ENCODE assay signal across 31 cellular contexts in genomic region chr13:25141042-25141441, GRCh38. TPM values are rescaled to one million over a fixed set of nuclear protein-coding genes. Genes with fewer than 3 reads are reported as not detected.
DNase-seq lines count a peak whose midpoint lies in the region; ATAC-seq, FAIRE-seq and TF ChIP-seq lines count a peak whose summit lies in the region.
"Had no signal": no experiment of that assay in that cellular context is flagged by ENCODE, and none has a peak within 500 bp of the region (broad histone marks: within the 10 kb centered on the region; RNA-seq: fewer than 3 reads in every experiment).

No MANE protein-coding gene starts in this region.

- H3K9me1 ChIP-seq in K562 (ENCODE audit: control insufficient read depth, insufficient read depth, low read length): no peaks in the 10 kb centered on the region

- TF ChIP-seq RAD21 in K562 (CRISPR knock-in tag; conservative IDR thresholded peaks at IDR 0.05 in 1 of 2, IDR thresholded peaks at IDR 0.05 in 1 of 2) (no peak), H1 (IDR thresholded peaks at IDR 0.05 in 1 of 2, conservative IDR thresholded peaks at IDR 0.05 in 1 of 2; ENCODE audit: low read depth in 2 of 2, low read length in 2 of 2) (no peak)

- FAIRE-seq in K562 (lab: Jason Lieb, UNC) (no peak), H1 (lab: Jason Lieb, UNC) (no peak)
- FAIRE-seq: A204.1, GM12878, GM12892, GM18507, GM19239 had no signal

- H3K36me3 ChIP-seq in K562 (ENCODE audit: control insufficient read depth, insufficient read depth, low read length): no peaks in the 10 kb centered on the region
- H3K36me3 ChIP-seq in H1 (ENCODE audit: control insufficient read depth in 2 of 4, insufficient read depth in 4 of 4, low read length in 3 of 4): no peaks in the 10 kb centered on the region
- H3K36me3 ChIP-seq: BE2C, BLaER1 had no signal

- H4K91ac ChIP-seq in H1 (replicated peaks; ENCODE audit: insufficient read length, low read length): no peak overlapping the region

- no peak overlapping the region for H2BK120ac ChIP-seq in H1 (replicated peaks; ENCODE audit: low read depth, low read length)

- intact Hi-C loops in natural killer cell (cut with micrococcal nuclease): no loop called here
- intact Hi-C loops in K562 (cut with micrococcal nuclease): no loop called here

- H3K14ac ChIP-seq in H1 (ENCODE audit: insufficient read length): no peak overlapping the region

- no TSS peak for BruUV-seq in K562 (replicated peaks; lab: Mats Ljungman, UMichigan)

- H3K27ac ChIP-seq in K562 (ENCODE audit: extremely low read depth, low read depth, low read length) (no peak overlapping the region), H1 (ENCODE audit: low read depth, low read length) (no peak overlapping the region)
- H3K27ac ChIP-seq: BLaER1 had no signal

- POLR2A ChIA-PET in K562 (lab: Yijun Ruan, JAX) (no interaction called here), H1 (lab: Charles Lee; ENCODE audit: partially characterized antibody) (no interaction called here)

- H2BK15ac ChIP-seq in H1 (ENCODE audit: low read length): no peak overlapping the region

- H3K27me3 ChIP-seq in K562 (ENCODE audit: control insufficient read depth in 2 of 2, insufficient read depth in 2 of 2, low read length in 2 of 2): peaks cover 2 to 21% of the 10 kb centered on the region in 2 experiments; a peak in 3 of 5 replicates
- H3K27me3 ChIP-seq in H1 (replicated peaks in 1 of 4; ENCODE audit: control insufficient read depth in 3 of 4, extremely low read depth in 1 of 4, insufficient read depth in 3 of 4, low read length in 3 of 4): no peaks in the 10 kb centered on the region
- H3K27me3 ChIP-seq: BLaER1 had no signal

- no peaks in the 10 kb centered on the region for H3K9me3 ChIP-seq in K562 (replicated peaks; ENCODE audit: control insufficient read depth, insufficient read depth, low read depth, low read length)
- no peaks in the 10 kb centered on the region; a peak in 1 of 4 replicates for H3K9me3 ChIP-seq in H1 (ENCODE audit: insufficient read depth in 2 of 2, low read depth in 1 of 2, low read length in 1 of 2)
- H3K9me3 ChIP-seq: BE2C had no signal

- H3K4ac ChIP-seq in H1 (replicated peaks; ENCODE audit: insufficient read length, low read depth, low read length): peak overlapping the region; percentile 27

- no peak overlapping the region for H4K8ac ChIP-seq in H1 (ENCODE audit: extremely low read depth, insufficient read depth, low read length)

- DNase-seq in natural killer cell treated with Interleukin-12 subunit alpha and Interleukin-12 subunit beta and Interleukin-15 and Interleukin-18, amount 100 ng/mL, for 72 hours (ENCODE audit: low spot score): no peak
- DNase-seq in natural killer cell (no peak), K562 (ENCODE audit: extremely low read depth in 1 of 4, low spot score in 3 of 4) (no peak), H1 (ENCODE audit: low read depth in 1 of 2, low spot score in 2 of 2) (no peak), foreskin melanocyte (no peak)
- DNase-seq: 8988T; ACHN; BE2C; C1 segment of cervical spinal cord; CD4-positive, alpha-beta memory T cell; CD4-positive, CD25-positive, alpha-beta regulatory T cell; CD8-positive, alpha-beta memory T cell; COR-L47; DMS 273 treated with DMSO at 0.1 percent for 48 hours; DMS153; DMS53; DMS79; DND-41; EL; GDM1 had no signal

- no peaks in the 10 kb centered on the region for H3K4me1 ChIP-seq in K562 (replicated peaks in 1 of 2; ENCODE audit: control insufficient read depth in 2 of 2, insufficient read depth in 2 of 2, low read length in 2 of 2)
- peaks cover 0 to 12% (median 8%) of the 10 kb centered on the region in 4 experiments; a peak in 5 of 7 replicates for H3K4me1 ChIP-seq in H1 (replicated peaks in 1 of 4; ENCODE audit: control insufficient read depth in 3 of 4, insufficient read depth in 4 of 4, low read length in 3 of 4)
- H3K4me1 ChIP-seq: BE2C, BLaER1 had no signal

- 6% methylated on average over 5 of the region's 5 CpGs for WGBS in K562 (ENCODE audit: insufficient coverage, low coverage, missing lambda C conversion rate)
- WGBS in H1 (ENCODE audit: extremely low coverage in 1 of 2, insufficient coverage in 1 of 2, insufficient read length in 1 of 2, insufficient replicate concordance in 2 of 2, low coverage in 1 of 2, low lambda C conversion rate in 2 of 2, missing lambda C conversion rate in 1 of 2), 2 experiments: 74% methylated on average over 5 of the region's 5 CpGs; no CpG with 5 or more reads in 1 of the 2 experiments

- no peak overlapping the region for H4K5ac ChIP-seq in H1 (ENCODE audit: insufficient read length, low read depth, low read length)

- no peak overlapping the region for H3K4me2 ChIP-seq in K562 (ENCODE audit: insufficient read depth, low read length)
- H3K4me2 ChIP-seq in H1 (ENCODE audit: insufficient read depth in 1 of 2, low read depth in 2 of 2, low read length in 2 of 2): no peak overlapping the region
- H3K4me2 ChIP-seq: BLaER1 had no signal

- H2AFZ ChIP-seq in K562 (ENCODE audit: low read depth, low read length) (no peak overlapping the region), H1 (ENCODE audit: low read length) (no peak overlapping the region)

- H2BK5ac ChIP-seq in H1 (ENCODE audit: low read depth, low read length): no peak overlapping the region

- no peak overlapping the region; the same call in 1 of the 2 replicates for H3K18ac ChIP-seq in H1 (ENCODE audit: extremely low read depth, low read length)

- no peaks in the 10 kb centered on the region for H4K20me1 ChIP-seq in K562 (replicated peaks; ENCODE audit: control insufficient read depth, insufficient read depth, low read length)
- H4K20me1 ChIP-seq in H1 (replicated peaks in 1 of 2; ENCODE audit: control insufficient read depth in 1 of 2, insufficient read depth in 2 of 2, low read length in 2 of 2): no peaks in the 10 kb centered on the region
- H4K20me1 ChIP-seq: BLaER1 had no signal

- no peaks in the 10 kb centered on the region for H3K36me3 Mint-ChIP-seq in natural killer cell treated with Interleukin-12 subunit alpha and Interleukin-12 subunit beta and Interleukin-15 and Interleukin-18, amount 100 ng/mL, for 72 hours
- no peaks in the 10 kb centered on the region for H3K36me3 Mint-ChIP-seq in natural killer cell
- H3K36me3 Mint-ChIP-seq: CD14-positive monocyte; CD4-positive, alpha-beta memory T cell; CD4-positive, CD25-positive, alpha-beta regulatory T cell had no signal

- H2BK20ac ChIP-seq in H1 (ENCODE audit: low read length): 0 out of 2 replicates have a peak overlapping the region, but pooled peaks have one; percentile 27

- no peaks in the 10 kb centered on the region for H3K9me3 Mint-ChIP-seq in natural killer cell treated with Interleukin-12 subunit alpha and Interleukin-12 subunit beta and Interleukin-15 and Interleukin-18, amount 100 ng/mL, for 72 hours
- no peaks in the 10 kb centered on the region for H3K9me3 Mint-ChIP-seq in natural killer cell
- H3K9me3 Mint-ChIP-seq: CD4-positive, alpha-beta memory T cell; CD4-positive, CD25-positive, alpha-beta regulatory T cell had no signal

- H3K27me3 Mint-ChIP-seq in natural killer cell treated with Interleukin-12 subunit alpha and Interleukin-12 subunit beta and Interleukin-15 and Interleukin-18, amount 100 ng/mL, for 72 hours: peaks cover 19 to 22% of the 10 kb centered on the region in 2 donors
- H3K27me3 Mint-ChIP-seq in natural killer cell (ENCODE audit: low read depth in 2 of 2): peaks cover 16 to 19% of the 10 kb centered on the region in 2 donors

- TF ChIP-seq POLR2A in K562 (conservative IDR thresholded peaks at IDR 0.05) (no peak), H1 (IDR thresholded peaks at IDR 0.05; ENCODE audit: control extremely low read depth in 1 of 2, low read depth in 2 of 2, low read length in 2 of 2) (no peak)

- H3K9ac ChIP-seq in K562 (ENCODE audit: insufficient read depth in 1 of 2, low read depth in 2 of 2, low read length in 2 of 2) (no peak overlapping the region), H1 (replicated peaks in 1 of 4; ENCODE audit: extremely low read depth in 1 of 4, low read depth in 3 of 4, low read length in 3 of 4) (no peak overlapping the region)
- H3K9ac ChIP-seq: BLaER1 had no signal

- H3K23ac ChIP-seq in H1 (ENCODE audit: insufficient read length): no peak overlapping the region

- H3K79me2 ChIP-seq in K562 (ENCODE audit: control insufficient read depth, insufficient read depth, low read length) (no peaks in the 10 kb centered on the region), H1 (ENCODE audit: control insufficient read depth in 1 of 2, insufficient read depth in 2 of 2, low read length in 2 of 2) (no peaks in the 10 kb centered on the region)

- no peak overlapping the region for H3K56ac ChIP-seq in H1 (replicated peaks; ENCODE audit: insufficient read length, low read depth, low read length)

- no peaks in the 10 kb centered on the region for H3K4me1 Mint-ChIP-seq in natural killer cell treated with Interleukin-12 subunit alpha and Interleukin-12 subunit beta and Interleukin-15 and Interleukin-18, amount 100 ng/mL, for 72 hours (ENCODE audit: low read depth in 2 of 2)
- no peaks in the 10 kb centered on the region for H3K4me1 Mint-ChIP-seq in natural killer cell
- H3K4me1 Mint-ChIP-seq: CD14-positive monocyte; CD4-positive, alpha-beta memory T cell; CD4-positive, CD25-positive, alpha-beta regulatory T cell; CD8-positive, alpha-beta memory T cell had no signal

- no peaks in the 10 kb centered on the region for H3K23me2 ChIP-seq in H1 (ENCODE audit: low read depth, low read length)

- CTCF ChIA-PET in K562 (lab: Yijun Ruan, JAX; ENCODE audit: low intra/inter-chr PET ratio): no interaction called here
- CTCF ChIA-PET in H1 (lab: Charles Lee; ENCODE audit: partially characterized antibody): interaction anchor here (1.7 to 3.7 kb wide), 3 partner anchors 11 to 28 kb away, joined by 5 to 21 read pairs (median 6); no protein-coding TSS in a partner anchor

- H3K4me3 Mint-ChIP-seq in natural killer cell treated with Interleukin-12 subunit alpha and Interleukin-12 subunit beta and Interleukin-15 and Interleukin-18, amount 100 ng/mL, for 72 hours: no peak overlapping the region
- no peak overlapping the region for H3K4me3 Mint-ChIP-seq in natural killer cell
- H3K4me3 Mint-ChIP-seq: CD14-positive monocyte; CD4-positive, alpha-beta memory T cell; CD4-positive, CD25-positive, alpha-beta regulatory T cell; CD8-positive, alpha-beta memory T cell had no signal

- TF ChIP-seq CTCF in natural killer cell (IDR thresholded peaks at IDR 0.05): no peak
- no peak for TF ChIP-seq CTCF in K562 (IDR thresholded peaks at IDR 0.05 in 2 of 3, conservative IDR thresholded peaks at IDR 0.05 in 1 of 3; ENCODE audit: insufficient read depth in 2 of 3, low read depth in 1 of 3, low read length in 3 of 3)
- TF ChIP-seq CTCF in H1 (IDR thresholded peaks at IDR 0.05; ENCODE audit: control extremely low read depth in 1 of 3, insufficient read depth in 1 of 3, low read depth in 1 of 3, low read length in 3 of 3): no peak

- TF ChIP-seq EP300 in K562 (IDR thresholded peaks at IDR 0.05; ENCODE audit: low read length): no peak
- TF ChIP-seq EP300 in H1 (IDR thresholded peaks at IDR 0.05; ENCODE audit: borderline replicate concordance in 1 of 2, low read depth in 2 of 2, low read length in 2 of 2): no peak

- peak; percentile 6 to 27 for ATAC-seq in natural killer cell treated with Interleukin-12 subunit alpha and Interleukin-12 subunit beta and Interleukin-15 and Interleukin-18, amount 100 ng/mL, for 72 hours
- ATAC-seq in natural killer cell: no peak
- no peak for ATAC-seq in K562
- no peak for ATAC-seq in GM19023 (IDR thresholded peaks at IDR 0.05; ENCODE audit: unreplicated experiment)
- ATAC-seq: GM12878 had no signal

- H3K79me1 ChIP-seq in H1 (ENCODE audit: low read depth, low read length): no peaks in the 10 kb centered on the region

- no peak overlapping the region for H3K27ac Mint-ChIP-seq in natural killer cell treated with Interleukin-12 subunit alpha and Interleukin-12 subunit beta and Interleukin-15 and Interleukin-18, amount 100 ng/mL, for 72 hours
- H3K27ac Mint-ChIP-seq in natural killer cell: no peak overlapping the region
- H3K27ac Mint-ChIP-seq: CD4-positive, CD25-positive, alpha-beta regulatory T cell; CD8-positive, alpha-beta memory T cell had no signal

- no peak overlapping the region for H2BK12ac ChIP-seq in H1 (ENCODE audit: low read depth, low read length)

- H3K4me3 ChIP-seq in K562: no peak overlapping the region
- no peak overlapping the region for H3K4me3 ChIP-seq in H1 (ENCODE audit: extremely low read depth in 1 of 4, insufficient read depth in 2 of 4, low read depth in 3 of 4, low read length in 4 of 4)
- H3K4me3 ChIP-seq: BLaER1, GM12878 had no signal

- in situ Hi-C loops in K562 (cut with MboI): no loop called here

- no peak overlapping the region for H2AK5ac ChIP-seq in H1 (ENCODE audit: low read depth, low read length)

RNA-seq across cellular contexts. Expression of gene AMER2, which starts 31.0 kb away (rescaled TPM):
- total RNA-seq in natural killer cell treated with Interleukin-12 subunit alpha and Interleukin-12 subunit beta and Interleukin-15 and Interleukin-18, amount 100 ng/mL, for 72 hours: not detected
- total RNA-seq in natural killer cell (not detected), K562 (2014; rRNA removed) (not detected in 2 replicates), K562 (2014; rRNA removed; fragmentation: Illumina TruSeq; extraction: Trizol) (not detected in 2 replicates), K562 (2015; rRNA removed; fragmentation: Illumina TruSeq; extraction: Trizol) (not detected in 2 replicates), K562 (2021) (not detected in 2 replicates)
- total RNA-seq in K562 (2011; cell fraction: chromatin; rRNA removed; ENCODE audit: low replicate concordance): not detected in 2 replicates
- total RNA-seq in K562 (2011; cell fraction: nucleolus; rRNA removed): not detected in 2 replicates
- total RNA-seq in K562 (2011; cell fraction: nucleoplasm; rRNA removed): not detected in 2 replicates
- polyA plus RNA-seq in K562 (2011; rRNA removed) (not detected in 2 replicates), K562 (2014; fragmentation: Illumina TruSeq; extraction: Trizol) (not detected in 2 replicates), K562 (2014; fragmentation: Nextera tagmentation; extraction: Ambion mirVana) (not detected), K562 (2014; rRNA removed) (not detected in 2 replicates), H1 (2011; rRNA removed) (0.14 and 0.16 TPM in 2 replicates)
- not detected in 2 replicates for polyA plus RNA-seq in K562 (2011; cell fraction: cytosol; rRNA removed)
- not detected in 2 replicates for polyA plus RNA-seq in K562 (2011; cell fraction: nucleus; rRNA removed)
- polyA plus RNA-seq in K562 (2012): not detected in 2 replicates
- polyA minus RNA-seq in K562 (2011; rRNA and poly(A)+ RNA removed): not detected in 2 replicates
- not detected in 2 replicates for polyA minus RNA-seq in K562 (2011; cell fraction: cytosol; rRNA and poly(A)+ RNA removed)
- not detected in 2 replicates for polyA minus RNA-seq in K562 (2011; cell fraction: nucleus; rRNA and poly(A)+ RNA removed)
- 0.50 and 0.57 TPM in 2 replicates for total RNA-seq in H1 (2021; fragmentation: NEBNext Ultra II Directional; extraction: Animal tissue kit (Norgen Biotek cat#: 25700))
- 0.14 TPM for polyA plus RNA-seq in H1 (2011; cell fraction: cytosol; rRNA removed)
- polyA plus RNA-seq in H1 (2011; cell fraction: nucleus; rRNA removed): 0.16 TPM
- 0.11 to 0.30 TPM (median 0.18 TPM) in 4 replicates for polyA plus RNA-seq in H1 (2012, experiment 1 of 2)
- polyA plus RNA-seq in H1 (2012, experiment 2 of 2): 0.09 TPM
- polyA plus RNA-seq in H1 (2013, experiment 1 of 2): 0.14 TPM
- 0.20 TPM for polyA plus RNA-seq in H1 (2013, experiment 2 of 2)
- 0.17 and 0.25 TPM in 2 replicates for polyA minus RNA-seq in H1 (2011; rRNA and poly(A)+ RNA removed)
- polyA minus RNA-seq in H1 (2011; cell fraction: cytosol; rRNA and poly(A)+ RNA removed): 0.15 TPM
- 0.30 TPM for polyA minus RNA-seq in H1 (2011; cell fraction: nucleus; rRNA and poly(A)+ RNA removed)
- total RNA-seq: CD4-positive, alpha-beta memory T cell; CD4-positive, CD25-positive, alpha-beta regulatory T cell; CD8-positive, alpha-beta memory T cell; G401 had no signal
- polyA plus RNA-seq: AG04450; CD14-positive monocyte; CD4-positive, alpha-beta memory T cell; CD4-positive, CD25-positive, alpha-beta regulatory T cell; CD8-positive, alpha-beta memory T cell had no signal

RNA-seq across cellular contexts. Expression of gene PABPC3, which starts 45.1 kb away (rescaled TPM):
- under 1 TPM in 1 of 2 donors, not detected in 1; 0.11 TPM for total RNA-seq in natural killer cell treated with Interleukin-12 subunit alpha and Interleukin-12 subunit beta and Interleukin-15 and Interleukin-18, amount 100 ng/mL, for 72 hours
- total RNA-seq in natural killer cell (under 1 TPM; 0.18 to 0.21 (median 0.20) TPM), K562 (2014; rRNA removed) (0.04 and 0.05 TPM in 2 replicates), K562 (2014; rRNA removed; fragmentation: Illumina TruSeq; extraction: Trizol) (0.25 and 0.26 TPM in 2 replicates), K562 (2015; rRNA removed; fragmentation: Illumina TruSeq; extraction: Trizol) (0.07 and 0.08 TPM in 2 replicates), K562 (2021) (0.18 and 0.29 TPM in 2 replicates)
- total RNA-seq in K562 (2011; cell fraction: chromatin; rRNA removed; ENCODE audit: low replicate concordance): 0.46 TPM in 1 of 2 replicates, not detected in the other
- not detected in 2 replicates for total RNA-seq in K562 (2011; cell fraction: nucleolus; rRNA removed)
- 0.15 TPM in 1 of 2 replicates, not detected in the other for total RNA-seq in K562 (2011; cell fraction: nucleoplasm; rRNA removed)
- polyA plus RNA-seq in K562 (2011; rRNA removed) (0.41 and 0.49 TPM in 2 replicates), K562 (2014; fragmentation: Illumina TruSeq; extraction: Trizol) (0.64 and 0.80 TPM in 2 replicates), K562 (2014; fragmentation: Nextera tagmentation; extraction: Ambion mirVana) (under 1 TPM; 0.18 to 0.32 TPM), K562 (2014; rRNA removed) (0.12 and 0.20 TPM in 2 replicates), H1 (2011; rRNA removed) (0.14 and 0.18 TPM in 2 replicates)
- polyA plus RNA-seq in K562 (2011; cell fraction: cytosol; rRNA removed): 0.10 and 0.13 TPM in 2 replicates
- 0.03 and 0.10 TPM in 2 replicates for polyA plus RNA-seq in K562 (2011; cell fraction: nucleus; rRNA removed)
- polyA plus RNA-seq in K562 (2012): 0.42 and 0.51 TPM in 2 replicates
- 0.49 and 0.63 TPM in 2 replicates for polyA minus RNA-seq in K562 (2011; rRNA and poly(A)+ RNA removed)
- not detected in 2 replicates for polyA minus RNA-seq in K562 (2011; cell fraction: cytosol; rRNA and poly(A)+ RNA removed)
- polyA minus RNA-seq in K562 (2011; cell fraction: nucleus; rRNA and poly(A)+ RNA removed): not detected in 2 replicates
- 0.48 TPM in 2 replicates for total RNA-seq in H1 (2021; fragmentation: NEBNext Ultra II Directional; extraction: Animal tissue kit (Norgen Biotek cat#: 25700))
- polyA plus RNA-seq in H1 (2011; cell fraction: cytosol; rRNA removed): 0.13 TPM
- 0.11 TPM for polyA plus RNA-seq in H1 (2011; cell fraction: nucleus; rRNA removed)
- polyA plus RNA-seq in H1 (2012, experiment 1 of 2): 0.25 to 1.5 TPM (median 0.47 TPM) in 4 replicates
- 0.18 TPM for polyA plus RNA-seq in H1 (2012, experiment 2 of 2)
- polyA plus RNA-seq in H1 (2013, experiment 1 of 2): 0.32 TPM
- polyA plus RNA-seq in H1 (2013, experiment 2 of 2): 0.37 TPM
- 0.15 and 0.22 TPM in 2 replicates for polyA minus RNA-seq in H1 (2011; rRNA and poly(A)+ RNA removed)
- polyA minus RNA-seq in H1 (2011; cell fraction: cytosol; rRNA and poly(A)+ RNA removed): not detected
- 0.30 TPM for polyA minus RNA-seq in H1 (2011; cell fraction: nucleus; rRNA and poly(A)+ RNA removed)
- total RNA-seq: A673 had no signal

Comparison
In these comparisons a context has a peak if more than half of its experiments do, and no peak if none do; other contexts are left out.
1. ATAC-seq: peak in natural killer cell treated with Interleukin-12 subunit alpha and Interleukin-12 subunit beta and Interleukin-15 and Interleukin-18, amount 100 ng/mL, for 72 hours (2 of 2); none in natural killer cell (0 of 3), K562 (single experiment) and GM19023 (single experiment).